In genomic region chr18:79372461-79372860, GRCh38 we compare ENCODE assay signal across 21 cellular contexts. TPM values are rescaled to one million over a fixed set of nuclear protein-coding genes. Genes with fewer than 3 reads are reported as not detected.
DNase-seq lines count a peak whose midpoint lies in the region; ATAC-seq and TF ChIP-seq lines count a peak whose summit lies in the region.
"Had no signal": no experiment of that assay in that cellular context is flagged by ENCODE, and none has a peak within 500 bp of the region (broad histone marks: within the 10 kb centered on the region; RNA-seq: fewer than 3 reads in every experiment).

No MANE protein-coding gene starts in this region.

- no peak overlapping the region for H2BK20ac ChIP-seq in IMR-90 (ENCODE audit: low read depth, low read length)

- H3K27ac ChIP-seq in IMR-90 (ENCODE audit: insufficient read depth, low read length), result no peak overlapping the region
- H3K27ac ChIP-seq in layer of hippocampus (ENCODE audit: low read depth, low read length), result peak overlapping the region; percentile 58
- H3K27ac ChIP-seq in testis, result no peak overlapping the region
- H3K27ac ChIP-seq: SK-N-MC had no signal

- no peak overlapping the region for H4K8ac ChIP-seq in IMR-90 (ENCODE audit: low read depth in 2 of 2, low read length in 2 of 2)

- H3K79me1 ChIP-seq in IMR-90 (ENCODE audit: low read depth in 1 of 2, low read length in 2 of 2), result no peaks in the 10 kb centered on the region

- H3K27me3 ChIP-seq in IMR-90 (ENCODE audit: control insufficient read depth, insufficient read depth, low read length), result no peaks in the 10 kb centered on the region
- no peaks in the 10 kb centered on the region for H3K27me3 ChIP-seq in layer of hippocampus (ENCODE audit: control insufficient read depth, insufficient read depth, low read length)
- H3K27me3 ChIP-seq in testis, result no peaks in the 10 kb centered on the region

- H3K4me3 Mint-ChIP-seq in activated naive CD4-positive, alpha-beta T cell treated with anti-CD3 and anti-CD28 coated beads, Interleukin-2, amount 50 U/mL, for 24 hours, result no peak overlapping the region
- no peak overlapping the region for H3K4me3 Mint-ChIP-seq in activated naive CD4-positive, alpha-beta T cell treated with anti-CD3 and anti-CD28 coated beads, Interleukin-2, amount 10 ng/mL, durations not matched to agents 7 days and 5 days
- H3K4me3 Mint-ChIP-seq: GM23338, HFFc6 had no signal

- CTCF ChIA-PET in activated naive CD4-positive, alpha-beta T cell treated with anti-CD3 and anti-CD28 coated beads, Interleukin-2, amount 10 ng/mL, durations not matched to agents 7 days and 5 days (lab: Charles Lee), result no interaction called here
- CTCF ChIA-PET in IMR-90 (lab: Yijun Ruan, JAX), result no interaction called here

- no peak overlapping the region for H4K5ac ChIP-seq in IMR-90 (ENCODE audit: low read depth, low read length)

- no peaks in the 10 kb centered on the region for H4K20me1 ChIP-seq in IMR-90 (ENCODE audit: insufficient read depth, low read length)

- H3K9me3 ChIP-seq in IMR-90 (ENCODE audit: control insufficient read depth, insufficient read depth, low read length), result no peaks in the 10 kb centered on the region
- H3K9me3 ChIP-seq in testis, result no peaks in the 10 kb centered on the region
- H3K9me3 ChIP-seq: HAP-1 had no signal

- DNase-seq in activated naive CD4-positive, alpha-beta T cell treated with anti-CD3 and anti-CD28 coated beads, Interleukin-2, amount 10 ng/mL, durations not matched to agents 7 days and 5 days, result no peak
- DNase-seq in IMR-90 (no peak), testis (peak; percentile 12)
- DNase-seq: HFFc6, KG1, MM.1S, NCI-H1417, NCI-H1694, NCI-H2081, NCI-H2227 treated with DMSO at 0.1 percent for 48 hours, NCI-H510A, NCI-H69, SHP77 treated with DMSO at 0.1 percent for 48 hours had no signal

- H2BK120ac ChIP-seq in IMR-90 (ENCODE audit: low read depth, low read length), result no peak overlapping the region

- POLR2A ChIA-PET in IMR-90 (lab: Charles Lee; ENCODE audit: unreplicated experiment), result no interaction called here

- no peak overlapping the region for H3K23ac ChIP-seq in IMR-90 (ENCODE audit: low read depth, low read length)

- ATAC-seq in IMR-90 (ENCODE audit: low read depth) (no peak), GM21723 (IDR thresholded peaks at IDR 0.05; ENCODE audit: unreplicated experiment) (no peak), HG02973 (IDR thresholded peaks at IDR 0.05; ENCODE audit: unreplicated experiment) (no peak)
- ATAC-seq: GM23338, Panc1 had no signal

- BruUV-seq in IMR-90 (replicated peaks; lab: Mats Ljungman, UMichigan), result no TSS peak

- dilution Hi-C loops in IMR-90 (cut with HindIII; ENCODE audit: low sequenced_read_pairs, unreplicated experiment), result no loop called here

- in situ Hi-C loops in IMR-90 (cut with MboI; ENCODE audit: low sequenced_read_pairs), result no loop called here

- H2BK15ac ChIP-seq in IMR-90 (ENCODE audit: low read depth, low read length), result no peak overlapping the region

- TF ChIP-seq RAD21 in IMR-90 (IDR thresholded peaks at IDR 0.05; ENCODE audit: low read length), result no peak

- H3K4me3 ChIP-seq in IMR-90 (ENCODE audit: insufficient read depth, low read depth, low read length) (no peak overlapping the region), testis (no peak overlapping the region)
- H3K4me3 ChIP-seq: GM23338, HAP-1, SK-N-MC had no signal

- H3K36me3 Mint-ChIP-seq in activated naive CD4-positive, alpha-beta T cell treated with anti-CD3 and anti-CD28 coated beads, Interleukin-2, amount 50 U/mL, for 24 hours, result no peaks in the 10 kb centered on the region
- peaks cover 13% of the 10 kb centered on the region for H3K36me3 Mint-ChIP-seq in activated naive CD4-positive, alpha-beta T cell treated with anti-CD3 and anti-CD28 coated beads, Interleukin-2, amount 10 ng/mL, durations not matched to agents 7 days and 5 days

- no peak overlapping the region for H3K4ac ChIP-seq in IMR-90 (ENCODE audit: low read depth, low read length)

- H4K91ac ChIP-seq in IMR-90 (ENCODE audit: insufficient read depth, low read depth, low read length), result no peak overlapping the region

- no peak overlapping the region for H3K14ac ChIP-seq in IMR-90 (replicated peaks; ENCODE audit: low read depth, low read length)

- peak overlapping the region; percentile 17 for H3K27ac Mint-ChIP-seq in activated naive CD4-positive, alpha-beta T cell treated with anti-CD3 and anti-CD28 coated beads, Interleukin-2, amount 50 U/mL, for 24 hours
- H3K27ac Mint-ChIP-seq in activated naive CD4-positive, alpha-beta T cell treated with anti-CD3 and anti-CD28 coated beads, Interleukin-2, amount 10 ng/mL, durations not matched to agents 7 days and 5 days, result no peak overlapping the region
- H3K27ac Mint-ChIP-seq: GM23338, HFFc6 had no signal

- no peak overlapping the region for H2BK5ac ChIP-seq in IMR-90 (ENCODE audit: low read depth, low read length, poor library complexity, severe bottlenecking)

- H2AFZ ChIP-seq in IMR-90 (replicated peaks; ENCODE audit: low read length, poor library complexity), result no peak overlapping the region
- H2AFZ ChIP-seq: GM23338 had no signal

- H3K4me2 ChIP-seq in IMR-90 (ENCODE audit: low read depth, low read length), result no peak overlapping the region
- H3K4me2 ChIP-seq: GM23338 had no signal

- no peaks in the 10 kb centered on the region for H3K9me3 Mint-ChIP-seq in activated naive CD4-positive, alpha-beta T cell treated with anti-CD3 and anti-CD28 coated beads, Interleukin-2, amount 50 U/mL, for 24 hours
- H3K9me3 Mint-ChIP-seq in activated naive CD4-positive, alpha-beta T cell treated with anti-CD3 and anti-CD28 coated beads, Interleukin-2, amount 10 ng/mL, durations not matched to agents 7 days and 5 days, result no peaks in the 10 kb centered on the region
- H3K9me3 Mint-ChIP-seq: GM23338, HFFc6 had no signal

- intact Hi-C loops in IMR-90 (cut with micrococcal nuclease), result no loop called here
- intact Hi-C loops in testis (cut with DNase I; ENCODE audit: low total_unique reads), result no loop called here

- peak overlapping the region; percentile 47 for H2AK9ac ChIP-seq in IMR-90 (replicated peaks; ENCODE audit: low read depth, low read length, poor library complexity)

- no peaks in the 10 kb centered on the region; the same call in 1 of the 2 replicates for H3K4me1 ChIP-seq in IMR-90 (ENCODE audit: control insufficient read depth, insufficient read depth, low read length)
- no peaks in the 10 kb centered on the region for H3K4me1 ChIP-seq in testis

- peaks cover 33% of the 10 kb centered on the region for H3K4me1 Mint-ChIP-seq in activated naive CD4-positive, alpha-beta T cell treated with anti-CD3 and anti-CD28 coated beads, Interleukin-2, amount 50 U/mL, for 24 hours
- peaks cover 38% of the 10 kb centered on the region for H3K4me1 Mint-ChIP-seq in activated naive CD4-positive, alpha-beta T cell treated with anti-CD3 and anti-CD28 coated beads, Interleukin-2, amount 10 ng/mL, durations not matched to agents 7 days and 5 days
- H3K4me1 Mint-ChIP-seq: GM23338 had no signal

- H3K56ac ChIP-seq in IMR-90 (ENCODE audit: extremely low read depth, insufficient read depth, low read length), result no peak overlapping the region

- TF ChIP-seq CTCF in IMR-90 (conservative IDR thresholded peaks at IDR 0.05; ENCODE audit: low read depth, low read length) (no peak), testis (IDR thresholded peaks at IDR 0.05) (no peak)

- H3K27me3 Mint-ChIP-seq in activated naive CD4-positive, alpha-beta T cell treated with anti-CD3 and anti-CD28 coated beads, Interleukin-2, amount 50 U/mL, for 24 hours, result no peaks in the 10 kb centered on the region
- no peaks in the 10 kb centered on the region for H3K27me3 Mint-ChIP-seq in activated naive CD4-positive, alpha-beta T cell treated with anti-CD3 and anti-CD28 coated beads, Interleukin-2, amount 10 ng/mL, durations not matched to agents 7 days and 5 days

- no peak for TF ChIP-seq POLR2A in IMR-90 (IDR thresholded peaks at IDR 0.05; ENCODE audit: low read depth, low read length)
- no peak for TF ChIP-seq POLR2A in testis (IDR thresholded peaks at IDR 0.05)

- WGBS in IMR-90 (ENCODE audit: extremely low coverage in 2 of 2, insufficient read length in 1 of 2), 2 experiments, result 100% methylated on average over 4 of the region's 10 CpGs; no CpG with 5 or more reads in 1 of the 2 experiments
- 91 to 94% methylated on average over 10 of the region's 10 CpGs for WGBS in testis, 2 donors

- peaks cover 9% of the 10 kb centered on the region for H3K36me3 ChIP-seq in IMR-90 (ENCODE audit: control insufficient read depth, insufficient read depth, low read length)
- no peaks in the 10 kb centered on the region for H3K36me3 ChIP-seq in testis (ENCODE audit: low read depth, missing control alignments)
- H3K36me3 ChIP-seq: HAP-1 had no signal

- H3K18ac ChIP-seq in IMR-90 (ENCODE audit: low read depth, low read length), result no peak overlapping the region

- no peak overlapping the region for H3K9ac ChIP-seq in IMR-90 (ENCODE audit: low read depth, low read length)

- H3K9me1 ChIP-seq in IMR-90 (ENCODE audit: insufficient read depth, low read length), result peaks cover 3% of the 10 kb centered on the region; the same call in 1 of the 2 replicates

- H2AK5ac ChIP-seq in IMR-90 (ENCODE audit: low read depth, low read length), result no peak overlapping the region

TF ChIP-seq in IMR-90, 13 proteins besides CTCF, POLR2A, EP300 and RAD21:
- no peak for TF ChIP-seq RFX5 (IDR thresholded peaks at IDR 0.05; ENCODE audit: low read depth, low read length)

RNA-seq across cellular contexts. Expression of gene NFATC1, which starts 23.3 kb away (rescaled TPM):
- 0.28 and 0.36 TPM in 2 replicates for total RNA-seq in IMR-90 (2012; rRNA removed)
- polyA plus RNA-seq in IMR-90 (2012; rRNA removed), result 1.8 TPM in 2 replicates
- polyA plus RNA-seq in IMR-90 (2012; cell fraction: cytosol; rRNA removed), result 0.86 and 2.1 TPM in 2 replicates
- polyA plus RNA-seq in IMR-90 (2012; cell fraction: nucleus; rRNA removed; ENCODE audit: low replicate concordance), result 2.4 and 4.0 TPM in 2 replicates
- 10 to 100 TPM; 22.2 to 28.1 TPM for total RNA-seq in testis
- 27.5 TPM for polyA plus RNA-seq in testis (ENCODE audit: insufficient read depth, low read depth, low replicate concordance)

Comparison
In these comparisons a context has a peak if more than half of its experiments do, and no peak if none do; other contexts are left out.
1. RNA of gene NFATC1, which starts 23.3 kb away (total RNA-seq): 22.2 to 28.1 TPM in testis; 0.28 to 0.36 TPM in IMR-90; every median in the first group is over 10 times any median in the second.